ENCODE assay signal across 8 cellular contexts in genomic region chr7:114206688-114207087, GRCh38.
"Had no signal": no experiment of that assay in that cellular context is flagged by ENCODE, and none has a peak within 500 bp of the region (broad histone marks: within the 10 kb centered on the region; RNA-seq: fewer than 3 reads in every experiment).

No MANE protein-coding gene starts in this region.

- H3K27ac ChIP-seq: HL-60 had no signal

- H3K4me3 ChIP-seq: GM23338 had no signal

- H3K36me3 Mint-ChIP-seq: IgD-negative memory B cell had no signal

- FAIRE-seq: H1, H54 had no signal

- H3K27me3 Mint-ChIP-seq: IgD-negative memory B cell had no signal

- H3K27ac Mint-ChIP-seq: GM23338, H9, IgD-negative memory B cell had no signal

- H2AFZ ChIP-seq: GM23338 had no signal

- H3K9me3 Mint-ChIP-seq: GM23338 had no signal

- H3K4me2 ChIP-seq: GM23338 had no signal

- DNase-seq: H9, HCEC 1CT, KG1 had no signal

- ATAC-seq: GM23338 had no signal

- H3K4me3 Mint-ChIP-seq: GM23338, H9, IgD-negative memory B cell had no signal

- H3K4me1 Mint-ChIP-seq: GM23338, IgD-negative memory B cell had no signal
